In genomic region chr2:27271631-27272340, GRCh38 we compare ENCODE assay signal across 1 cellular context.
A peak's percentile ranks its signal among the peaks of the same experiment; 100 is the strongest.
TF ChIP-seq lines count a peak whose summit lies in the region.

No MANE protein-coding gene starts in this region.

TF ChIP-seq in K562, 482 proteins besides CTCF, POLR2A, EP300 and RAD21 (continued from another document):
- TF ChIP-seq RREB1 (CRISPR knock-in tag; IDR thresholded peaks at IDR 0.05) (no peak), CHD1 (IDR thresholded peaks at IDR 0.05; ENCODE audit: low read length) (no peak), TEAD4 (IDR thresholded peaks at IDR 0.05; ENCODE audit: low read length) (peak; percentile 60), TEAD4 (CRISPR knock-in tag; IDR thresholded peaks at IDR 0.05; ENCODE audit: borderline replicate concordance) (no peak), PKNOX1 (IDR thresholded peaks at IDR 0.05) (peak; percentile 67), HCFC1 (IDR thresholded peaks at IDR 0.05; ENCODE audit: low read depth, low read length) (no peak), VEZF1 (CRISPR knock-in tag; IDR thresholded peaks at IDR 0.05) (no peak), ZFX (CRISPR knock-in tag; IDR thresholded peaks at IDR 0.05) (peak; percentile 43), ASH1L (IDR thresholded peaks at IDR 0.05; ENCODE audit: borderline replicate concordance, low read depth, partially characterized antibody) (no peak), MTA3 (IDR thresholded peaks at IDR 0.05; ENCODE audit: borderline replicate concordance) (peak; percentile 41; the same call in 1 of the 2 replicates), ZNF785 (CRISPR knock-in tag; IDR thresholded peaks at IDR 0.05) (no peak), ZBTB7A (IDR thresholded peaks at IDR 0.05; ENCODE audit: borderline replicate concordance, control insufficient read depth, low read depth, low read length) (no peak), ZNF175 (CRISPR knock-in tag; IDR thresholded peaks at IDR 0.05; ENCODE audit: low read depth) (no peak), HDAC1 (IDR thresholded peaks at IDR 0.05) (peak in 1 of 2 experiments; percentile 80; a peak in 2 of 4 replicates), PHF21A (IDR thresholded peaks at IDR 0.05; ENCODE audit: borderline replicate concordance, low read depth) (peak; percentile 66; the same call in 1 of the 2 replicates), HINFP (tag; conservative IDR thresholded peaks at IDR 0.05; ENCODE audit: low read depth) (no peak), FOXK2 (conservative IDR thresholded peaks at IDR 0.05 in 1 of 2, IDR thresholded peaks at IDR 0.05 in 1 of 2; ENCODE audit: low read depth in 2 of 2) (no peak), HMG20B (CRISPR knock-in tag; IDR thresholded peaks at IDR 0.05) (no peak), GABPA (tag; conservative IDR thresholded peaks at IDR 0.05; ENCODE audit: low read depth) (no peak)
- TF ChIP-seq, protein P1, sequence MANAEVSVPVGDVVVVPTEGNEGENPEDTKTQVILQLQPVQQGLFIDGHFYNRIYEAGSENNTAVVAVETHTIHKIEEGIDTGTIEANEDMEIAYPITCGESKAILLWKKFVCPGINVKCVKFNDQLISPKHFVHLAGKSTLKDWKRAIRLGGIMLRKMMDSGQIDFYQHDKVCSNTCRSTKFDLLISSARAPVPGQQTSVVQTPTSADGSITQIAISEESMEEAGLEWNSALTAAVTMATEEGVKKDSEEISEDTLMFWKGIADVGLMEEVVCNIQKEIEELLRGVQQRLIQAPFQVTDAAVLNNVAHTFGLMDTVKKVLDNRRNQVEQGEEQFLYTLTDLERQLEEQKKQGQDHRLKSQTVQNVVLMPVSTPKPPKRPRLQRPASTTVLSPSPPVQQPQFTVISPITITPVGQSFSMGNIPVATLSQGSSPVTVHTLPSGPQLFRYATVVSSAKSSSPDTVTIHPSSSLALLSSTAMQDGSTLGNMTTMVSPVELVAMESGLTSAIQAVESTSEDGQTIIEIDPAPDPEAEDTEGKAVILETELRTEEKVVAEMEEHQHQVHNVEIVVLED (CRISPR knock-in tag; IDR thresholded peaks at IDR 0.05), result no peak
- TF ChIP-seq, protein P2, sequence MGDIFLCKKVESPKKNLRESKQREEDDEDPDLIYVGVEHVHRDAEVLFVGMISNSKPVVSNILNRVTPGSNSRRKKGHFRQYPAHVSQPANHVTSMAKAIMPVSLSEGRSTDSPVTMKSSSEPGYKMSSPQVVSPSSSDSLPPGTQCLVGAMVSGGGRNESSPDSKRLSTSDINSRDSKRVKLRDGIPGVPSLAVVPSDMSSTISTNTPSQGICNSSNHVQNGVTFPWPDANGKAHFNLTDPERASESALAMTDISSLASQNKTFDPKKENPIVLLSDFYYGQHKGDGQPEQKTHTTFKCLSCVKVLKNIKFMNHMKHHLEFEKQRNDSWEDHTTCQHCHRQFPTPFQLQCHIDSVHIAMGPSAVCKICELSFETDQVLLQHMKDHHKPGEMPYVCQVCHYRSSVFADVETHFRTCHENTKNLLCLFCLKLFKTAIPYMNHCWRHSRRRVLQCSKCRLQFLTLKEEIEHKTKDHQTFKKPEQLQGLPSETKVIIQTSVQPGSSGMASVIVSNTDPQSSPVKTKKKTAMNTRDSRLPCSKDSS (IDR thresholded peaks at IDR 0.05; ENCODE audit: low read depth, partially characterized antibody), result no peak
TF ChIP-seq in K562: peak in this region for 37.
